Comparison of ENCODE assay signal across 8 cellular contexts in the genomic region with DNA sequence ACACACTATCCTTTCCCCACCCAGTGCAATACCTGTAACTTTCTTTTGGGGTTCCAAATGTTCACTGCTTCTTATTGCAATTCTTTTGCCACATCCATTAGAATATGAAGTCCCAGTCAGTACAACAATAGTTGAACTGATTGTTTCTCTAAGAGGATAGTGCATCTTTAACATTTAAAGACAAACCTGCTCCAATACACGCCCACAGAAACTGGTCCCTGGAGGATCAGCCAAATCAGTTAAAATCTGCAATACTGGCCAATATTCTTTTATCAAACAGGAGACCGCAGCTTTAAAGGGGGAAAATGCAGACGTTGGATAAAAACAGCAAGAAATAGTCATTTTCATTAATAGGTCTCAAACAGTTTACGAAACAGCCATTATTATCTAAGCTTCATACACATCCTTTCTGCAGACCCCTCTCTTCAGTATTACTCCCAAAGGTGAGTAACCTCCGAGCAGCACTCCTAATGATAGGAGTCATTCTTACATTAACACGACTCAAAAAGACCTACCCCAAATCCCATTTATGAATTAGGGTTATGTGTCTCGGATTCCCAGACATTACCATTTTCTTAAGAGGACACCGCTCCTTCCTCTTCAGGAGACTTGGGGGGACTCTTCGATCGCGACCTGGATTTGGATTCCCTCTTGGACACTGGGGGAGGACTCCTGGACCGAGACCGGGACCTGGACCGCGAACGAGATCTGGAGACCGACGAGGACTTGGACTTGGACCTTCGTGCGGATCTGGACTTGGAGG. TPM values are rescaled to one million over a fixed set of nuclear protein-coding genes. Genes with fewer than 3 reads are reported as not detected.
DNase-seq lines count a peak whose midpoint lies in the region; ATAC-seq, FAIRE-seq and TF ChIP-seq lines count a peak whose summit lies in the region.

No MANE protein-coding gene starts in this region.

- ATAC-seq in HG03520 (IDR thresholded peaks at IDR 0.05; ENCODE audit: unreplicated experiment) (no peak), GM21737 (IDR thresholded peaks at IDR 0.05; ENCODE audit: unreplicated experiment) (no peak)

- DNase-seq in BE2C (no peak), bronchial epithelial cell (ENCODE audit: low read depth) (no peak), mesenteric fat pad (ENCODE audit: low spot score) (no peak), NCI-H1105 (lab: John Stamatoyannopoulos, UW) (no peak)

- H3K4me3 ChIP-seq in BE2C (ENCODE audit: low read depth, low read length) (peak overlapping the region; percentile 94), bronchial epithelial cell (ENCODE audit: low read depth, low read length) (peak overlapping the region; percentile 100), muscle layer of duodenum (ENCODE audit: low read depth in 1 of 2, low read length in 2 of 2) (peak overlapping the region; percentile 81 to 99)

- no peaks in the 10 kb centered on the region for H3K27me3 ChIP-seq in BE2C
- no peaks in the 10 kb centered on the region for H3K27me3 ChIP-seq in bronchial epithelial cell (ENCODE audit: control insufficient read depth, insufficient read depth, low read length)
- H3K27me3 ChIP-seq in muscle layer of duodenum (ENCODE audit: low read depth, low read length), result no peaks in the 10 kb centered on the region

- H3K36me3 ChIP-seq in BE2C (peaks cover 61% of the 10 kb centered on the region), KOPT-K1 (ENCODE audit: insufficient read depth, low read length) (peaks cover 61% of the 10 kb centered on the region), bronchial epithelial cell (ENCODE audit: control insufficient read depth, insufficient read depth, low read length) (peaks cover 9% of the 10 kb centered on the region), muscle layer of duodenum (ENCODE audit: control insufficient read depth in 1 of 2, insufficient read depth in 2 of 2, low read length in 2 of 2) (peaks cover 41 to 43% of the 10 kb centered on the region in 2 donors)

- H3K9me3 ChIP-seq in BE2C (no peaks in the 10 kb centered on the region), KOPT-K1 (ENCODE audit: insufficient read depth, low read length, poor library complexity, severe bottlenecking) (no peaks in the 10 kb centered on the region), muscle layer of duodenum (ENCODE audit: control insufficient read depth in 1 of 2, low read length in 2 of 2) (no peaks in the 10 kb centered on the region)

- TF ChIP-seq CTCF in BE2C (IDR thresholded peaks at IDR 0.05; ENCODE audit: low read depth, low read length) (no peak; the same call in 1 of the 2 replicates), bronchial epithelial cell (IDR thresholded peaks at IDR 0.05; ENCODE audit: insufficient read depth, low read length, severe bottlenecking) (no peak)

- H3K27ac ChIP-seq in KOPT-K1 (ENCODE audit: low read depth, low read length, poor library complexity, severe bottlenecking), result peak overlapping the region; percentile 97
- H3K27ac ChIP-seq in muscle layer of duodenum (ENCODE audit: low read length), result peak overlapping the region; percentile 97

- FAIRE-seq in bronchial epithelial cell (lab: Jason Lieb, UNC), result no peak

- H3K4me1 ChIP-seq in BE2C (peaks cover 5% of the 10 kb centered on the region; the same call in 1 of the 2 replicates), muscle layer of duodenum (ENCODE audit: control insufficient read depth in 1 of 2, insufficient read depth in 2 of 2, low read length in 2 of 2) (peaks cover 40 to 71% of the 10 kb centered on the region in 2 donors)

RNA-seq across cellular contexts. Expression of gene SRSF2, which starts 1.4 kb away (rescaled TPM):
- polyA plus RNA-seq in BE2C (2012; ENCODE audit: insufficient read depth, insufficient read length, low read depth), result 297 TPM
- total RNA-seq in bronchial epithelial cell, result 57.9 and 67.2 TPM in 2 replicates
- 179 TPM for total RNA-seq in mesenteric fat pad

RNA-seq across cellular contexts. Expression of gene MFSD11, which starts 2.2 kb away (rescaled TPM):
- polyA plus RNA-seq in BE2C (2012; ENCODE audit: insufficient read depth, insufficient read length, low read depth), result 7.5 TPM
- total RNA-seq in bronchial epithelial cell (15.2 and 17.1 TPM in 2 replicates), mesenteric fat pad (23.2 TPM)

RNA-seq across cellular contexts. Expression of gene METTL23, which starts 9.1 kb away (rescaled TPM):
- polyA plus RNA-seq in BE2C (2012; ENCODE audit: insufficient read depth, insufficient read length, low read depth), result 18.0 TPM
- total RNA-seq in bronchial epithelial cell (18.7 and 22.3 TPM in 2 replicates), mesenteric fat pad (32.2 TPM)

RNA-seq across cellular contexts. Expression of gene JMJD6, which starts 9.4 kb away (rescaled TPM):
- polyA plus RNA-seq in BE2C (2012; ENCODE audit: insufficient read depth, insufficient read length, low read depth), result 93.3 TPM
- total RNA-seq in bronchial epithelial cell, result 16.6 and 19.5 TPM in 2 replicates
- 55.3 TPM for total RNA-seq in mesenteric fat pad

RNA-seq across cellular contexts. Expression of gene MXRA7, which starts 25.0 kb away (rescaled TPM):
- 240 TPM for polyA plus RNA-seq in BE2C (2012; ENCODE audit: insufficient read depth, insufficient read length, low read depth)
- total RNA-seq in bronchial epithelial cell, result 80.6 and 95.9 TPM in 2 replicates
- total RNA-seq in mesenteric fat pad, result 193 TPM
